In genomic region chr20:14498809-14499208, GRCh38 we compare ENCODE assay signal across 14 cellular contexts.
DNase-seq lines count a peak whose midpoint lies in the region; ATAC-seq and TF ChIP-seq lines count a peak whose summit lies in the region.
"Had no signal": no experiment of that assay in that cellular context is flagged by ENCODE, and none has a peak within 500 bp of the region (broad histone marks: within the 10 kb centered on the region; RNA-seq: fewer than 3 reads in every experiment).

No MANE protein-coding gene starts in this region.

- no peak overlapping the region for H3K14ac ChIP-seq in IMR-90 (replicated peaks; ENCODE audit: low read depth, low read length)

- H3K23ac ChIP-seq in IMR-90 (ENCODE audit: low read depth, low read length): no peak overlapping the region

- H3K4me3 Mint-ChIP-seq in activated naive CD4-positive, alpha-beta T cell treated with anti-CD3 and anti-CD28 coated beads, Interleukin-2, amount 10 ng/mL, durations not matched to agents 7 days and 5 days: no peak overlapping the region
- H3K4me3 Mint-ChIP-seq: activated naive CD8-positive, alpha-beta T cell treated with anti-CD3 and anti-CD28 coated beads, Interleukin-2, amount 10 ng/mL, durations not matched to agents 7 days and 5 days; central memory CD8-positive, alpha-beta T cell; HFFc6 had no signal

- dilution Hi-C loops in IMR-90 (cut with HindIII; ENCODE audit: low sequenced_read_pairs, unreplicated experiment): no loop called here

- ATAC-seq in IMR-90 (ENCODE audit: low read depth) (peak; percentile 68), HG02798 (IDR thresholded peaks at IDR 0.05; ENCODE audit: poor library complexity, unreplicated experiment) (no peak)
- ATAC-seq: psoas muscle had no signal

- H3K56ac ChIP-seq in IMR-90 (ENCODE audit: extremely low read depth, insufficient read depth, low read length): no peak overlapping the region

- H3K79me1 ChIP-seq in IMR-90 (ENCODE audit: low read depth in 1 of 2, low read length in 2 of 2): no peaks in the 10 kb centered on the region

- H2AK5ac ChIP-seq in IMR-90 (ENCODE audit: low read depth, low read length): no peak overlapping the region

- POLR2A ChIA-PET in IMR-90 (lab: Charles Lee; ENCODE audit: unreplicated experiment): no interaction called here

- no peaks in the 10 kb centered on the region for H3K9me3 ChIP-seq in IMR-90 (ENCODE audit: control insufficient read depth, insufficient read depth, low read length)
- no peaks in the 10 kb centered on the region for H3K9me3 ChIP-seq in sigmoid colon
- H3K9me3 ChIP-seq: BLaER1, psoas muscle had no signal

- no peak overlapping the region for H3K4me3 ChIP-seq in IMR-90 (ENCODE audit: insufficient read depth, low read depth, low read length)
- no peak overlapping the region for H3K4me3 ChIP-seq in sigmoid colon
- H3K4me3 ChIP-seq: BLaER1, psoas muscle had no signal

- no peak overlapping the region for H4K8ac ChIP-seq in IMR-90 (ENCODE audit: low read depth in 2 of 2, low read length in 2 of 2)

- no peaks in the 10 kb centered on the region for H3K36me3 Mint-ChIP-seq in activated naive CD4-positive, alpha-beta T cell treated with anti-CD3 and anti-CD28 coated beads, Interleukin-2, amount 10 ng/mL, durations not matched to agents 7 days and 5 days
- H3K36me3 Mint-ChIP-seq: activated naive CD8-positive, alpha-beta T cell treated with anti-CD3 and anti-CD28 coated beads, Interleukin-2, amount 10 ng/mL, durations not matched to agents 7 days and 5 days had no signal

- H4K91ac ChIP-seq in IMR-90 (ENCODE audit: insufficient read depth, low read depth, low read length): no peak overlapping the region

- H3K4me1 Mint-ChIP-seq in activated naive CD4-positive, alpha-beta T cell treated with anti-CD3 and anti-CD28 coated beads, Interleukin-2, amount 10 ng/mL, durations not matched to agents 7 days and 5 days: no peaks in the 10 kb centered on the region
- H3K4me1 Mint-ChIP-seq: activated naive CD8-positive, alpha-beta T cell treated with anti-CD3 and anti-CD28 coated beads, Interleukin-2, amount 10 ng/mL, durations not matched to agents 7 days and 5 days; central memory CD8-positive, alpha-beta T cell had no signal

- H3K4me2 ChIP-seq in IMR-90 (ENCODE audit: low read depth, low read length): no peak overlapping the region
- H3K4me2 ChIP-seq: BLaER1 had no signal

- no peak for DNase-seq in IMR-90
- DNase-seq in NCI-H2171 treated with DMSO at 0.1 percent for 48 hours (lab: John Stamatoyannopoulos, UW): peak; percentile 89
- DNase-seq in fibroblast of peridontal ligament (ENCODE audit: extremely low read depth): peak; percentile 32
- DNase-seq in pons (ENCODE audit: low spot score): peak; percentile 18
- DNase-seq in sigmoid colon: no peak
- DNase-seq in activated naive CD4-positive, alpha-beta T cell treated with anti-CD3 and anti-CD28 coated beads, Interleukin-2, amount 10 ng/mL, durations not matched to agents 7 days and 5 days: no peak
- DNase-seq: activated naive CD8-positive, alpha-beta T cell treated with anti-CD3 and anti-CD28 coated beads, Interleukin-2, amount 10 ng/mL, durations not matched to agents 7 days and 5 days; HFFc6; NCI-H226; psoas muscle; stimulated activated CD8-positive, alpha-beta memory T cell treated with anti-CD3 and anti-CD28 coated beads, Interleukin-4, amount 100 ng/mL, for 48 hours had no signal

- H3K4me1 ChIP-seq in IMR-90 (ENCODE audit: control insufficient read depth, insufficient read depth, low read length): no peaks in the 10 kb centered on the region
- peaks cover 0 to 6% (median 0%) of the 10 kb centered on the region in 4 donors for H3K4me1 ChIP-seq in sigmoid colon
- H3K4me1 ChIP-seq: psoas muscle had no signal

- WGBS in IMR-90 (ENCODE audit: extremely low coverage in 2 of 2, insufficient read length in 1 of 2), 2 experiments: no CpG with 5 or more reads among the region's 4 CpGs
- WGBS in sigmoid colon, 2 donors: 81 to 83% methylated on average over 4 of the region's 4 CpGs

- H2BK20ac ChIP-seq in IMR-90 (ENCODE audit: low read depth, low read length): no peak overlapping the region

- no peak for TF ChIP-seq RAD21 in IMR-90 (IDR thresholded peaks at IDR 0.05; ENCODE audit: low read length)

- H4K20me1 ChIP-seq in IMR-90 (ENCODE audit: insufficient read depth, low read length): no peaks in the 10 kb centered on the region
- H4K20me1 ChIP-seq: BLaER1 had no signal

- H3K27ac Mint-ChIP-seq in activated naive CD4-positive, alpha-beta T cell treated with anti-CD3 and anti-CD28 coated beads, Interleukin-2, amount 10 ng/mL, durations not matched to agents 7 days and 5 days: no peak overlapping the region
- H3K27ac Mint-ChIP-seq: activated naive CD8-positive, alpha-beta T cell treated with anti-CD3 and anti-CD28 coated beads, Interleukin-2, amount 10 ng/mL, durations not matched to agents 7 days and 5 days; HFFc6 had no signal

- BruUV-seq in IMR-90 (replicated peaks; lab: Mats Ljungman, UMichigan): no TSS peak

- no peak overlapping the region for H3K4ac ChIP-seq in IMR-90 (ENCODE audit: low read depth, low read length)

- H2BK5ac ChIP-seq in IMR-90 (ENCODE audit: low read depth, low read length, poor library complexity, severe bottlenecking): no peak overlapping the region

- TF ChIP-seq EP300 in sigmoid colon (IDR thresholded peaks at IDR 0.05): no peak

- no peaks in the 10 kb centered on the region for H3K9me1 ChIP-seq in IMR-90 (ENCODE audit: insufficient read depth, low read length)

- H3K27me3 ChIP-seq in IMR-90 (ENCODE audit: control insufficient read depth, insufficient read depth, low read length) (no peaks in the 10 kb centered on the region), sigmoid colon (no peaks in the 10 kb centered on the region)
- H3K27me3 ChIP-seq: BLaER1 had no signal

- no peak overlapping the region for H3K9ac ChIP-seq in IMR-90 (ENCODE audit: low read depth, low read length)
- H3K9ac ChIP-seq: BLaER1 had no signal

- H2AFZ ChIP-seq in IMR-90 (replicated peaks; ENCODE audit: low read length, poor library complexity): no peak overlapping the region

- no peak overlapping the region for H3K27ac ChIP-seq in IMR-90 (ENCODE audit: insufficient read depth, low read length)
- no peak overlapping the region for H3K27ac ChIP-seq in sigmoid colon
- H3K27ac ChIP-seq: BLaER1, psoas muscle had no signal

- no peak overlapping the region for H2BK120ac ChIP-seq in IMR-90 (ENCODE audit: low read depth, low read length)

- H4K5ac ChIP-seq in IMR-90 (ENCODE audit: low read depth, low read length): no peak overlapping the region

- H3K36me3 ChIP-seq in IMR-90 (ENCODE audit: control insufficient read depth, insufficient read depth, low read length) (no peaks in the 10 kb centered on the region), sigmoid colon (no peaks in the 10 kb centered on the region)
- H3K36me3 ChIP-seq: BLaER1 had no signal

- no peak overlapping the region for H2BK15ac ChIP-seq in IMR-90 (ENCODE audit: low read depth, low read length)

- TF ChIP-seq CTCF in IMR-90 (conservative IDR thresholded peaks at IDR 0.05; ENCODE audit: low read depth, low read length) (no peak), sigmoid colon (IDR thresholded peaks at IDR 0.05) (no peak)

- CTCF ChIA-PET in IMR-90 (lab: Yijun Ruan, JAX): no interaction called here
- CTCF ChIA-PET in activated naive CD4-positive, alpha-beta T cell treated with anti-CD3 and anti-CD28 coated beads, Interleukin-2, amount 10 ng/mL, durations not matched to agents 7 days and 5 days (lab: Charles Lee): no interaction called here

- H3K18ac ChIP-seq in IMR-90 (ENCODE audit: low read depth, low read length): no peak overlapping the region

- no peak for TF ChIP-seq POLR2A in IMR-90 (IDR thresholded peaks at IDR 0.05; ENCODE audit: low read depth, low read length)
- TF ChIP-seq POLR2A in sigmoid colon (IDR thresholded peaks at IDR 0.05): no peak

- no peaks in the 10 kb centered on the region for H3K9me3 Mint-ChIP-seq in activated naive CD4-positive, alpha-beta T cell treated with anti-CD3 and anti-CD28 coated beads, Interleukin-2, amount 10 ng/mL, durations not matched to agents 7 days and 5 days
- H3K9me3 Mint-ChIP-seq: activated naive CD8-positive, alpha-beta T cell treated with anti-CD3 and anti-CD28 coated beads, Interleukin-2, amount 10 ng/mL, durations not matched to agents 7 days and 5 days had no signal

- in situ Hi-C loops in IMR-90 (cut with MboI; ENCODE audit: low sequenced_read_pairs): no loop called here

- no peak overlapping the region for H2AK9ac ChIP-seq in IMR-90 (replicated peaks; ENCODE audit: low read depth, low read length, poor library complexity)

- intact Hi-C loops in IMR-90 (cut with micrococcal nuclease): no loop called here
- intact Hi-C loops in sigmoid colon (cut with DNase I): no loop called here

- no peaks in the 10 kb centered on the region for H3K27me3 Mint-ChIP-seq in activated naive CD4-positive, alpha-beta T cell treated with anti-CD3 and anti-CD28 coated beads, Interleukin-2, amount 10 ng/mL, durations not matched to agents 7 days and 5 days
- H3K27me3 Mint-ChIP-seq: activated naive CD8-positive, alpha-beta T cell treated with anti-CD3 and anti-CD28 coated beads, Interleukin-2, amount 10 ng/mL, durations not matched to agents 7 days and 5 days; central memory CD8-positive, alpha-beta T cell had no signal

TF ChIP-seq in IMR-90, 13 proteins besides CTCF, POLR2A, EP300 and RAD21:
- TF ChIP-seq ELK1 (IDR thresholded peaks at IDR 0.05; ENCODE audit: borderline replicate concordance, low read depth, low read length): no peak

Comparison
In these comparisons a context has a peak if more than half of its experiments do, and no peak if none do; other contexts are left out.
1. DNase-seq: peak in NCI-H2171 treated with DMSO at 0.1 percent for 48 hours (single experiment), fibroblast of peridontal ligament (single experiment) and pons (single experiment); none in IMR-90 (single experiment), sigmoid colon (single experiment) and activated naive CD4-positive, alpha-beta T cell treated with anti-CD3 and anti-CD28 coated beads, Interleukin-2, amount 10 ng/mL, durations not matched to agents 7 days and 5 days (single experiment).